In the genomic region with DNA sequence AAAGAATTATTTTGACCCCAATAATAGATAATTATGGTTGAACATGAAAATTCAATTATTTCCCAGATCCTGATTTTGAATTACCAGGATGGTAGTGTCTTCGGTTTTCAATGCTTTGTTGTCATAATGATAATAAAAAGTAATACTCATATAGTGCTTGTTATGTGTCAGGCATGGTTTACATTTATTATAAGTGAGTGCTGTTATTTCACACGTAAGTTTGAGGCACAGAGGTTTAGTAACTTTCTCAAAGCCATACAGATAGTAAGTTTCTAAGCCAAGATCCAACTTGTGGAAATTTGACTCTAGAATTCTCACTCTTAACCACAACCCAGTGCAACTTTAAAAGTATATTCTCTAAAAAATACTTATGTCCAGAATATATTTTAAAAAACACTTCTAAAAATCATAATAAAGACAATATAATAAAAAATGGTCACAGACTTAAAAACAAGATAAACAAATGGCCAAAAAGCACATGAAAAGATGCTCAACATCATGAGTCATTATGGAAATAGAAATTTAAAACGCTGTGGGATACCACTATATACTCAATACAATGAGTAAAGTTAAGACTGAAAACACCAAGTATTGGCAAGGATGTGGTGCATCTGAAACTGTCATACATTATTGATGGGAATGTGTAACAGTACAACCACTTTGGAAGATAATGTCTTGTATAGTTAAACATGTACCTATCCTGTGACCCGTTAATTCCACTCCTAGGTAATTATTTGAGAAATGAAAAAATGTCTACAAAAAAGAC, we compare ENCODE assay signal across 1 cellular context.
TF ChIP-seq lines count a peak whose summit lies in the region.

No MANE protein-coding gene starts in this region.

TF ChIP-seq in HepG2, 621 proteins besides CTCF, POLR2A, EP300 and RAD21 (continued from another document):
- TF ChIP-seq THYN1 (CRISPR knock-in tag; IDR thresholded peaks at IDR 0.05; ENCODE audit: borderline replicate concordance, low read depth) (no peak), ZNF20 (CRISPR knock-in tag; IDR thresholded peaks at IDR 0.05) (no peak), ADNP (CRISPR knock-in tag; IDR thresholded peaks at IDR 0.05) (no peak), ZNF451 (CRISPR knock-in tag; IDR thresholded peaks at IDR 0.05) (no peak), ETS1 (CRISPR knock-in tag; IDR thresholded peaks at IDR 0.05) (no peak), ZNF737 (CRISPR knock-in tag; IDR thresholded peaks at IDR 0.05; ENCODE audit: borderline replicate concordance) (no peak), AKAP8 (CRISPR knock-in tag; IDR thresholded peaks at IDR 0.05) (no peak)
- TF ChIP-seq, protein P1, sequence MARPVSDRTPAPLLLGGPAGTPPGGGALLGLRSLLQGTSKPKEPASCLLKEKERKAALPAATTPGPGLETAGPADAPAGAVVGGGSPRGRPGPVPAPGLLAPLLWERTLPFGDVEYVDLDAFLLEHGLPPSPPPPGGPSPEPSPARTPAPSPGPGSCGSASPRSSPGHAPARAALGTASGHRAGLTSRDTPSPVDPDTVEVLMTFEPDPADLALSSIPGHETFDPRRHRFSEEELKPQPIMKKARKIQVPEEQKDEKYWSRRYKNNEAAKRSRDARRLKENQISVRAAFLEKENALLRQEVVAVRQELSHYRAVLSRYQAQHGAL (CRISPR knock-in tag; IDR thresholded peaks at IDR 0.05; ENCODE audit: not compliant biosample characterization): no peak
- TF ChIP-seq, protein P2, sequence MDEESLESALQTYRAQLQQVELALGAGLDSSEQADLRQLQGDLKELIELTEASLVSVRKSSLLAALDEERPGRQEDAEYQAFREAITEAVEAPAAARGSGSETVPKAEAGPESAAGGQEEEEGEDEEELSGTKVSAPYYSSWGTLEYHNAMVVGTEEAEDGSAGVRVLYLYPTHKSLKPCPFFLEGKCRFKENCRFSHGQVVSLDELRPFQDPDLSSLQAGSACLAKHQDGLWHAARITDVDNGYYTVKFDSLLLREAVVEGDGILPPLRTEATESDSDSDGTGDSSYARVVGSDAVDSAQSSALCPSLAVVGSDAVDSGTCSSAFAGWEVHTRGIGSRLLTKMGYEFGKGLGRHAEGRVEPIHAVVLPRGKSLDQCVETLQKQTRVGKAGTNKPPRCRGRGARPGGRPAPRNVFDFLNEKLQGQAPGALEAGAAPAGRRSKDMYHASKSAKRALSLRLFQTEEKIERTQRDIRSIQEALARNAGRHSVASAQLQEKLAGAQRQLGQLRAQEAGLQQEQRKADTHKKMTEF (CRISPR knock-in tag; IDR thresholded peaks at IDR 0.05): no peak
- TF ChIP-seq, protein P3, sequence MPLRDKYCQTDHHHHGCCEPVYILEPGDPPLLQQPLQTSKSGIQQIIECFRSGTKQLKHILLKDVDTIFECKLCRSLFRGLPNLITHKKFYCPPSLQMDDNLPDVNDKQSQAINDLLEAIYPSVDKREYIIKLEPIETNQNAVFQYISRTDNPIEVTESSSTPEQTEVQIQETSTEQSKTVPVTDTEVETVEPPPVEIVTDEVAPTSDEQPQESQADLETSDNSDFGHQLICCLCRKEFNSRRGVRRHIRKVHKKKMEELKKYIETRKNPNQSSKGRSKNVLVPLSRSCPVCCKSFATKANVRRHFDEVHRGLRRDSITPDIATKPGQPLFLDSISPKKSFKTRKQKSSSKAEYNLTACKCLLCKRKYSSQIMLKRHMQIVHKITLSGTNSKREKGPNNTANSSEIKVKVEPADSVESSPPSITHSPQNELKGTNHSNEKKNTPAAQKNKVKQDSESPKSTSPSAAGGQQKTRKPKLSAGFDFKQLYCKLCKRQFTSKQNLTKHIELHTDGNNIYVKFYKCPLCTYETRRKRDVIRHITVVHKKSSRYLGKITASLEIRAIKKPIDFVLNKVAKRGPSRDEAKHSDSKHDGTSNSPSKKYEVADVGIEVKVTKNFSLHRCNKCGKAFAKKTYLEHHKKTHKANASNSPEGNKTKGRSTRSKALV (CRISPR knock-in tag; IDR thresholded peaks at IDR 0.05): no peak
- TF ChIP-seq, protein P4, sequence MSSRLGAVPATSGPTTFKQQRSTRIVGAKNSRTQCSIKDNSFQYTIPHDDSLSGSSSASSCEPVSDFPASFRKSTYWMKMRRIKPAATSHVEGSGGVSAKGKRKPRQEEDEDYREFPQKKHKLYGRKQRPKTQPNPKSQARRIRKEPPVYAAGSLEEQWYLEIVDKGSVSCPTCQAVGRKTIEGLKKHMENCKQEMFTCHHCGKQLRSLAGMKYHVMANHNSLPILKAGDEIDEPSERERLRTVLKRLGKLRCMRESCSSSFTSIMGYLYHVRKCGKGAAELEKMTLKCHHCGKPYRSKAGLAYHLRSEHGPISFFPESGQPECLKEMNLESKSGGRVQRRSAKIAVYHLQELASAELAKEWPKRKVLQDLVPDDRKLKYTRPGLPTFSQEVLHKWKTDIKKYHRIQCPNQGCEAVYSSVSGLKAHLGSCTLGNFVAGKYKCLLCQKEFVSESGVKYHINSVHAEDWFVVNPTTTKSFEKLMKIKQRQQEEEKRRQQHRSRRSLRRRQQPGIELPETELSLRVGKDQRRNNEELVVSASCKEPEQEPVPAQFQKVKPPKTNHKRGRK (CRISPR knock-in tag; IDR thresholded peaks at IDR 0.05): no peak
